ENCODE assay signal across 16 cellular contexts in the genomic region with DNA sequence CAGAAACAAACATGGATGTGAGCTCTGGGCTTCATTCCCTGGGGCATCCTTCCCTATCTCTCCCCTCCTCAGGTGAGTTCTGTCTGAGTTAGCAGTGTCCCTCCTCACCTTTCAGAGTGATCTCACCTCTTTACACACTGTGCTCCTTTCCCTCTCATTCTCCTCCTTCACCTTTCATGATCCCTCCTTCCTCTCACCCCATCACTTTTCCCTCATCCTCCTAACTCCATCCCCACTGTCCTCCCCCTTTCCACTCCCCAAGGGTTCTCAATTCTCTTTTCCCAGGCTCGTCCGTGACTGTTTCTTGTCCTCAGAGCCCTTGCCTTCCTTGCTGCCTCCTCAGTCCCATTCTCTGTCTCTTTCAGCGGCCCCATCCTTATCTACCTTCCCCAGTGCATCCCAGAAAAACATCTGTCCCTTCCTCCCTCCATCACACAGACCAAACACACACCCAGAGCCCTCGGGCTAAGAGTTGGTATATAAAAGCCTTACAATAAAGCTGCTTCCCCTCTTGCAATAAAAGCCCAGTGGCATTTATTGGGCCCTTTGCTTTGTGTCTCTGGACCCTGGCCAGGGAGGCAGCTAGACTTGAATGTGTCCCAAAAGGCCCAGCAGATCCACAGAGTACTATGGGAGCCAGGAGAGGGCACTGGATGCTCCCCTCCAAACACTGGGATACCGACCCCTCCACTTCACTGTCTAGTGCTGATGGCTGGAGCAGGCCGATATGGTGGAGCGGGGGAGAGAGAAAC. TPM values are rescaled to one million over a fixed set of nuclear protein-coding genes. Genes with fewer than 3 reads are reported as not detected.
A peak's percentile ranks its signal among the peaks of the same experiment; 100 is the strongest.
DNase-seq lines count a peak whose midpoint lies in the region; TF ChIP-seq lines count a peak whose summit lies in the region.
"Had no signal": no experiment of that assay in that cellular context is flagged by ENCODE, and none has a peak within 500 bp of the region (broad histone marks: within the 10 kb centered on the region; RNA-seq: fewer than 3 reads in every experiment).

No MANE protein-coding gene starts in this region.

- H3K4ac ChIP-seq in neuronal stem cell (ENCODE audit: low read length), result no peak overlapping the region

- peaks cover 38% of the 10 kb centered on the region for H3K4me1 Mint-ChIP-seq in endothelial cell (ENCODE audit: unreplicated experiment)

- H2BK12ac ChIP-seq in neuronal stem cell (ENCODE audit: low read length), result no peak overlapping the region

- peak overlapping the region; percentile 65 for H3K4me3 Mint-ChIP-seq in endothelial cell (ENCODE audit: unreplicated experiment)
- H3K4me3 Mint-ChIP-seq: T-helper 2 cell treated with Interferon-gamma antibody and Interleukin-4, amounts not matched to agents 5 μg/mL and 100 μg/mL, for 36 hours had no signal

- peaks cover 35% of the 10 kb centered on the region for H3K27me3 Mint-ChIP-seq in endothelial cell (ENCODE audit: unreplicated experiment)

- no peaks in the 10 kb centered on the region for H3K79me1 ChIP-seq in neuronal stem cell (ENCODE audit: low read depth, low read length)

- peak overlapping the region; percentile 92 for H3K4me2 ChIP-seq in neuronal stem cell (ENCODE audit: insufficient read depth, low read length, poor library complexity, severe bottlenecking)

- peaks cover 14% of the 10 kb centered on the region for H3K36me3 ChIP-seq in NT2/D1 (ENCODE audit: insufficient read depth, insufficient read length, low read length)
- peaks cover 2 to 15% of the 10 kb centered on the region in 2 donors for H3K36me3 ChIP-seq in neuronal stem cell (replicated peaks in 1 of 2; ENCODE audit: control insufficient read depth in 2 of 2, insufficient read depth in 2 of 2, low read length in 2 of 2)
- peaks cover 0 to 29% (median 14%) of the 10 kb centered on the region in 3 donors for H3K36me3 ChIP-seq in tibial artery

- H2AFZ ChIP-seq in neuronal stem cell (ENCODE audit: low read length), result peak overlapping the region; percentile 96

- no peak overlapping the region for H2BK120ac ChIP-seq in neuronal stem cell (ENCODE audit: low read depth, low read length)

- no peak overlapping the region for H4K91ac ChIP-seq in neuronal stem cell (ENCODE audit: low read depth, low read length, poor library complexity)

- H3K14ac ChIP-seq in neuronal stem cell (ENCODE audit: low read length), result no peak overlapping the region

- no peak for TF ChIP-seq CTCF in endothelial cell (IDR thresholded peaks at IDR 0.05; ENCODE audit: unreplicated experiment)
- no peak for TF ChIP-seq CTCF in tibial artery (IDR thresholded peaks at IDR 0.05)

- peaks cover 25% of the 10 kb centered on the region for H3K36me3 Mint-ChIP-seq in endothelial cell (ENCODE audit: low read depth, unreplicated experiment)

- H3K9ac ChIP-seq in NT2/D1 (ENCODE audit: insufficient read length, low read depth), result peak overlapping the region; percentile 6
- H3K9ac ChIP-seq in neuronal stem cell (ENCODE audit: low read depth, low read length, poor library complexity), result no peak overlapping the region

- H3K4me3 ChIP-seq in NT2/D1 (ENCODE audit: insufficient read length, low read depth) (peak overlapping the region; percentile 59), neuronal stem cell (ENCODE audit: low read length in 2 of 2) (no peak overlapping the region), tibial artery (no peak overlapping the region)

- H3K27ac ChIP-seq in neuronal stem cell (replicated peaks; ENCODE audit: low read length), result no peak overlapping the region
- no peak overlapping the region for H3K27ac ChIP-seq in tibial artery
- H3K27ac ChIP-seq: neutrophil had no signal

- no peak overlapping the region for H3K23ac ChIP-seq in neuronal stem cell (ENCODE audit: low read depth, low read length, poor library complexity)

- no peak overlapping the region for H2BK5ac ChIP-seq in neuronal stem cell (ENCODE audit: low read length)

- WGBS in neuronal stem cell (ENCODE audit: extremely low coverage in 2 of 2, insufficient read length in 2 of 2, insufficient replicate concordance in 1 of 2), 2 donors, result no CpG with 5 or more reads among the region's 7 CpGs

- peak overlapping the region; percentile 20 for H3K27ac Mint-ChIP-seq in endothelial cell (ENCODE audit: unreplicated experiment)
- H3K27ac Mint-ChIP-seq: activated CD4-positive, alpha-beta memory T cell treated with anti-CD3 and anti-CD28 coated beads for 36 hours; T-helper 2 cell treated with Interferon-gamma antibody and Interleukin-4, amounts not matched to agents 5 μg/mL and 100 μg/mL, for 36 hours had no signal

- H4K8ac ChIP-seq in neuronal stem cell (ENCODE audit: low read depth, low read length), result no peak overlapping the region

- DNase-seq in NCI-H146 (lab: John Stamatoyannopoulos, UW) (peak; percentile 10), NCI-H146 treated with DMSO at 0.1 percent for 48 hours (lab: John Stamatoyannopoulos, UW; ENCODE audit: unreplicated experiment) (no peak), NT2/D1 (ENCODE audit: low read depth, low spot score) (no peak), endothelial cell (ENCODE audit: low spot score) (no peak), neuronal stem cell (ENCODE audit: low spot score) (no peak), tibial artery (no peak), NCI-H2107 (lab: John Stamatoyannopoulos, UW) (no peak), NCI-H82 (lab: John Stamatoyannopoulos, UW) (no peak)
- DNase-seq: 8988T; activated CD4-positive, alpha-beta memory T cell treated with anti-CD3 and anti-CD28 coated beads for 36 hours; kidney glomerular epithelial cell; NCI-H2171; OCI-M1; stimulated activated CD4-positive, alpha-beta T cell treated with anti-CD3 and anti-CD28 coated beads, Interleukin-12 subunit alpha, Interleukin-12 subunit beta, amount 100 ng/mL, for 4 hours had no signal

- peaks cover 13% of the 10 kb centered on the region for H3K4me1 ChIP-seq in NT2/D1 (ENCODE audit: insufficient read depth, insufficient read length)
- peaks cover 9 to 15% of the 10 kb centered on the region in 2 donors for H3K4me1 ChIP-seq in neuronal stem cell (ENCODE audit: control insufficient read depth in 2 of 2, insufficient read depth in 1 of 2, low read depth in 1 of 2, low read length in 2 of 2)
- peaks cover 4 to 31% (median 23%) of the 10 kb centered on the region in 4 donors for H3K4me1 ChIP-seq in tibial artery

- H3K9me3 ChIP-seq in NT2/D1 (ENCODE audit: insufficient read depth, low read length) (no peaks in the 10 kb centered on the region), neuronal stem cell (replicated peaks in 1 of 2; ENCODE audit: control insufficient read depth in 2 of 2, insufficient read depth in 1 of 2, low read depth in 1 of 2, low read length in 2 of 2) (peaks cover 0 to 3% of the 10 kb centered on the region in 2 donors), tibial artery (no peaks in the 10 kb centered on the region)
- H3K9me3 ChIP-seq: neutrophil had no signal

- H2BK15ac ChIP-seq in neuronal stem cell (ENCODE audit: low read length), result no peak overlapping the region

- H3K9me3 Mint-ChIP-seq in endothelial cell (ENCODE audit: unreplicated experiment), result no peaks in the 10 kb centered on the region
- H3K9me3 Mint-ChIP-seq: activated CD4-positive, alpha-beta memory T cell treated with anti-CD3 and anti-CD28 coated beads for 36 hours; T-helper 2 cell treated with Interferon-gamma antibody and Interleukin-4, amounts not matched to agents 5 μg/mL and 100 μg/mL, for 36 hours had no signal

- intact Hi-C loops in tibial artery (cut with DNase I; ENCODE audit: low total_unique reads), result no loop called here

- H2AK5ac ChIP-seq in neuronal stem cell (ENCODE audit: low read depth, low read length), result no peak overlapping the region

- H3K27me3 ChIP-seq in NT2/D1 (ENCODE audit: insufficient read depth, insufficient read length), result peaks cover 24% of the 10 kb centered on the region
- peaks cover 17 to 80% (median 66%) of the 10 kb centered on the region in 3 experiments for H3K27me3 ChIP-seq in neuronal stem cell (ENCODE audit: control insufficient read depth in 3 of 3, insufficient read depth in 3 of 3, low read depth in 1 of 3, low read length in 3 of 3)
- peaks cover 0 to 66% of the 10 kb centered on the region in 2 donors for H3K27me3 ChIP-seq in tibial artery

- peak overlapping the region; percentile 24 for H3K18ac ChIP-seq in neuronal stem cell (ENCODE audit: low read length)

RNA-seq across cellular contexts. Expression of gene RNF39, which starts 1.9 kb away (rescaled TPM):
- not detected for total RNA-seq in endothelial cell (ENCODE audit: unreplicated experiment)
- 0.13 TPM for polyA plus RNA-seq in neuronal stem cell (2013, experiment 1 of 2)
- 0.22 TPM for polyA plus RNA-seq in neuronal stem cell (2013, experiment 2 of 2)
- total RNA-seq: activated CD4-positive, alpha-beta memory T cell treated with anti-CD3 and anti-CD28 coated beads for 36 hours had no signal

RNA-seq across cellular contexts. Expression of gene PPP1R11, which starts 6.7 kb away (rescaled TPM):
- total RNA-seq in endothelial cell (ENCODE audit: unreplicated experiment), result 39.3 TPM
- 47.2 TPM for polyA plus RNA-seq in neuronal stem cell (2013, experiment 1 of 2)
- polyA plus RNA-seq in neuronal stem cell (2013, experiment 2 of 2), result 48.4 TPM

RNA-seq across cellular contexts. Expression of gene POLR1H, which starts 12.6 kb away (rescaled TPM):
- 39.0 TPM for total RNA-seq in endothelial cell (ENCODE audit: unreplicated experiment)
- 73.2 TPM for polyA plus RNA-seq in neuronal stem cell (2013, experiment 1 of 2)
- 75.5 TPM for polyA plus RNA-seq in neuronal stem cell (2013, experiment 2 of 2)

RNA-seq across cellular contexts. Expression of gene TRIM31, which starts 39.2 kb away (rescaled TPM):
- not detected for total RNA-seq in endothelial cell (ENCODE audit: unreplicated experiment)
- not detected for polyA plus RNA-seq in neuronal stem cell (2013, experiment 1 of 2)
- not detected for polyA plus RNA-seq in neuronal stem cell (2013, experiment 2 of 2)
- total RNA-seq: activated CD4-positive, alpha-beta memory T cell treated with anti-CD3 and anti-CD28 coated beads for 36 hours had no signal
